Comparison of ENCODE assay signal across 8 cellular contexts in genomic region chr22:31943976-31944699, GRCh38. TPM values are rescaled to one million over a fixed set of nuclear protein-coding genes. Genes with fewer than 3 reads are reported as not detected.
DNase-seq lines count a peak whose midpoint lies in the region; ATAC-seq and TF ChIP-seq lines count a peak whose summit lies in the region.

TSS of gene YWHAH (plus strand) at chr22:31944535. CDS start at chr22:31944734, 199 bp downstream.

- no peaks in the 10 kb centered on the region for H3K9me3 ChIP-seq in psoas muscle

- peak; percentile 76 for ATAC-seq in HG02759 (IDR thresholded peaks at IDR 0.05; ENCODE audit: unreplicated experiment)
- peak; percentile 95 for ATAC-seq in left ventricle myocardium superior
- peak; percentile 93 to 95 (median 94) for ATAC-seq in psoas muscle

- H3K36me3 Mint-ChIP-seq in T-helper 1 cell treated with Interleukin-12 subunit alpha and Interleukin-12 subunit beta and Interleukin-4 antibody, amounts not matched to agents 30 μg/mL and 1 μg/mL, for 36 hours (ENCODE audit: low read depth): peaks cover 9% of the 10 kb centered on the region

- no peaks in the 10 kb centered on the region for H3K9me3 Mint-ChIP-seq in T-helper 1 cell treated with Interleukin-12 subunit alpha and Interleukin-12 subunit beta and Interleukin-4 antibody, amounts not matched to agents 30 μg/mL and 1 μg/mL, for 36 hours

- DNase-seq in NCI-H1436 treated with DMSO at 0.1 percent for 48 hours (lab: John Stamatoyannopoulos, UW): peak; percentile 78
- DNase-seq in amniotic stem cell (lab: John Stamatoyannopoulos, UW): peak; percentile 78
- peak; percentile 98 for DNase-seq in left ventricle myocardium superior
- peak; percentile 96 to 99 for DNase-seq in psoas muscle

- peak within 1 kb of the TSS; percentile 95 for H3K27ac Mint-ChIP-seq in T-helper 1 cell treated with Interleukin-12 subunit alpha and Interleukin-12 subunit beta and Interleukin-4 antibody, amounts not matched to agents 30 μg/mL and 1 μg/mL, for 36 hours

- H3K36me3 ChIP-seq in psoas muscle (ENCODE audit: insufficient read depth in 1 of 2, low read depth in 1 of 2) (peaks cover 0 to 28% of the 10 kb centered on the region in 2 donors), urinary bladder (ENCODE audit: insufficient read depth) (no peaks in the 10 kb centered on the region)

- peak within 1 kb of the TSS; percentile 90 for H3K4me3 Mint-ChIP-seq in T-helper 1 cell treated with Interleukin-12 subunit alpha and Interleukin-12 subunit beta and Interleukin-4 antibody, amounts not matched to agents 30 μg/mL and 1 μg/mL, for 36 hours

- intact Hi-C loops in left ventricle myocardium superior (cut with micrococcal nuclease): no loop called here
- intact Hi-C loops in psoas muscle (cut with DNase I): no loop called here

- peak within 1 kb of the TSS; percentile 89 for H3K4me3 ChIP-seq in GM12875 (ENCODE audit: low read depth, low read length)
- peak within 1 kb of the TSS; percentile 98 for H3K4me3 ChIP-seq in psoas muscle
- peak within 1 kb of the TSS; percentile 89 for H3K4me3 ChIP-seq in urinary bladder (ENCODE audit: low read depth, low read length)

- 0 to 1% (median 1%) methylated on average over 52 to 86 of the region's 86 CpGs for WGBS in psoas muscle, 3 donors
- WGBS in urinary bladder: under 1% methylated on average over 86 of the region's 86 CpGs

- no peaks in the 10 kb centered on the region for H3K27me3 ChIP-seq in psoas muscle (ENCODE audit: insufficient read depth in 3 of 3, low read length in 2 of 3)

- H3K27me3 Mint-ChIP-seq in T-helper 1 cell treated with Interleukin-12 subunit alpha and Interleukin-12 subunit beta and Interleukin-4 antibody, amounts not matched to agents 30 μg/mL and 1 μg/mL, for 36 hours (ENCODE audit: low read depth): no peaks in the 10 kb centered on the region

- no peak for TF ChIP-seq CTCF in GM12875 (IDR thresholded peaks at IDR 0.05; ENCODE audit: borderline replicate concordance, insufficient read depth, low read depth, low read length)
- no peak for TF ChIP-seq CTCF in psoas muscle (IDR thresholded peaks at IDR 0.05)

- H3K4me1 ChIP-seq in psoas muscle (peaks cover 27% of the 10 kb centered on the region), urinary bladder (ENCODE audit: insufficient read depth) (no peaks in the 10 kb centered on the region)

- peaks cover 11% of the 10 kb centered on the region for H3K4me1 Mint-ChIP-seq in T-helper 1 cell treated with Interleukin-12 subunit alpha and Interleukin-12 subunit beta and Interleukin-4 antibody, amounts not matched to agents 30 μg/mL and 1 μg/mL, for 36 hours (ENCODE audit: low read depth)

- peak within 1 kb of the TSS; percentile 96 for H3K27ac ChIP-seq in psoas muscle
- peak within 1 kb of the TSS; percentile 93 for H3K27ac ChIP-seq in urinary bladder (ENCODE audit: low read depth)

RNA-seq across cellular contexts. Expression of gene YWHAH, which starts in this region (rescaled TPM):
- total RNA-seq in left ventricle myocardium superior (60.4 TPM), psoas muscle (100 to 1,000 TPM in 1 of 4 donors, 10 to 100 TPM in 3; 47.8 to 116 (median 53.0) TPM), urinary bladder (66.2 TPM)
- polyA plus RNA-seq in psoas muscle (100 to 1,000 TPM in 1 of 3 donors, 10 to 100 TPM in 2; 48.4 to 133 (median 71.9) TPM), urinary bladder (119 TPM)

Comparison
In these comparisons a context has a peak if more than half of its experiments do, and no peak if none do; other contexts are left out.
1. Peak in every context shown above with its lines: DNase-seq, ATAC-seq, H3K4me3 ChIP-seq and H3K27ac ChIP-seq.